ENCODE assay signal across 11 cellular contexts in the genomic region with DNA sequence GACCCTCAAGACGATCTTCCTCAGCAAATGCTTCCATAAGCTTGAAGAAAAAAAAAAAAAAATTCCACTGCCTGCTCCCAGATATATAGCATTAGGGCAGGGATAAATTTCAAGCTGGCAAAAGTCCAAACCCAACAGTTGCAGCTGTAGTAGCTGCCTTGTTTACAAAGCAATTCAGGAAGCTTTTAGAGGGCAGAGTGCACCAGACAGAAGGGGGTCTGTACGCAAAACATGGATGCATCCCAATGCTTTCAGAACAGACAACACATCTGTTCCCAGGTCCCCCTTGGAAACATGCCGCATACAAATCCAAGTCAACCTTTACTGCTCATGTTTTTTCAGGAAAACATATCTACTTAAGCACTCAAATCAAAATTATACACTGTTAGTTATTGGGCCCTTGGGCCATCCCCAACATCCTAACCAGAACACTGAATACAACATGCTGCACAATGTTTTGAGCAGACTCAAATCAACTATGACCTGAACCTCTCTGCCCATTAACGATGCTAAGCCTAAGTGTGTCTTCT.
DNase-seq lines count a peak whose midpoint lies in the region; ATAC-seq and TF ChIP-seq lines count a peak whose summit lies in the region.
"Had no signal": no experiment of that assay in that cellular context is flagged by ENCODE, and none has a peak within 500 bp of the region (broad histone marks: within the 10 kb centered on the region; RNA-seq: fewer than 3 reads in every experiment).

No MANE protein-coding gene starts in this region.

- POLR2A ChIA-PET in activated CD4-positive, alpha-beta memory T cell treated with anti-CD3 and anti-CD28 coated beads for 36 hours (lab: Charles Lee) = no interaction called here

- H3K27ac Mint-ChIP-seq in activated CD4-positive, alpha-beta memory T cell treated with anti-CD3 and anti-CD28 coated beads for 36 hours = no peak overlapping the region
- H3K27ac Mint-ChIP-seq: activated naive CD4-positive, alpha-beta T cell treated with anti-CD3 and anti-CD28 coated beads, Interleukin-2, amount 10 ng/mL, durations not matched to agents 7 days and 5 days had no signal

- H3K36me3 Mint-ChIP-seq in activated CD4-positive, alpha-beta memory T cell treated with anti-CD3 and anti-CD28 coated beads for 36 hours = no peaks in the 10 kb centered on the region
- H3K36me3 Mint-ChIP-seq: activated naive CD4-positive, alpha-beta T cell treated with anti-CD3 and anti-CD28 coated beads, Interleukin-2, amount 10 ng/mL, durations not matched to agents 7 days and 5 days had no signal

- CTCF ChIA-PET in activated CD4-positive, alpha-beta memory T cell treated with anti-CD3 and anti-CD28 coated beads for 36 hours (lab: Charles Lee) = no interaction called here

- ATAC-seq in HG03175 (IDR thresholded peaks at IDR 0.05; ENCODE audit: unreplicated experiment) (no peak), GM21390 (IDR thresholded peaks at IDR 0.05; ENCODE audit: unreplicated experiment) (no peak)

- no peak overlapping the region for H3K4me3 Mint-ChIP-seq in activated CD4-positive, alpha-beta memory T cell treated with anti-CD3 and anti-CD28 coated beads for 36 hours
- H3K4me3 Mint-ChIP-seq: activated naive CD4-positive, alpha-beta T cell treated with anti-CD3 and anti-CD28 coated beads, Interleukin-2, amount 10 ng/mL, durations not matched to agents 7 days and 5 days had no signal

- DNase-seq in DMS53 treated with DMSO at 0.1 percent for 48 hours (lab: John Stamatoyannopoulos, UW; ENCODE audit: unreplicated experiment) (peak; percentile 92), NCI-H187 (lab: John Stamatoyannopoulos, UW) (peak; percentile 83), medulla oblongata (ENCODE audit: extremely low spot score) (peak; percentile 48)
- no peak for DNase-seq in activated CD4-positive, alpha-beta memory T cell treated with anti-CD3 and anti-CD28 coated beads for 36 hours
- no peak for DNase-seq in activated CD4-positive, alpha-beta T cell treated with anti-CD3 and anti-CD28 coated beads for 4 hours
- DNase-seq: activated CD4-positive, alpha-beta T cell treated with anti-CD3 and anti-CD28 coated beads for 1 hour; activated naive CD4-positive, alpha-beta T cell treated with anti-CD3 and anti-CD28 coated beads, Interleukin-2, amount 10 ng/mL, durations not matched to agents 7 days and 5 days; Peyer's patch had no signal

- H3K27me3 Mint-ChIP-seq in activated CD4-positive, alpha-beta memory T cell treated with anti-CD3 and anti-CD28 coated beads for 36 hours = no peaks in the 10 kb centered on the region
- H3K27me3 Mint-ChIP-seq: activated naive CD4-positive, alpha-beta T cell treated with anti-CD3 and anti-CD28 coated beads, Interleukin-2, amount 10 ng/mL, durations not matched to agents 7 days and 5 days had no signal

- no peaks in the 10 kb centered on the region for H3K4me1 Mint-ChIP-seq in activated CD4-positive, alpha-beta memory T cell treated with anti-CD3 and anti-CD28 coated beads for 36 hours (ENCODE audit: low read depth)
- H3K4me1 Mint-ChIP-seq: activated naive CD4-positive, alpha-beta T cell treated with anti-CD3 and anti-CD28 coated beads, Interleukin-2, amount 10 ng/mL, durations not matched to agents 7 days and 5 days had no signal

- no peaks in the 10 kb centered on the region for H3K9me3 Mint-ChIP-seq in activated CD4-positive, alpha-beta memory T cell treated with anti-CD3 and anti-CD28 coated beads for 36 hours
- H3K9me3 Mint-ChIP-seq: activated naive CD4-positive, alpha-beta T cell treated with anti-CD3 and anti-CD28 coated beads, Interleukin-2, amount 10 ng/mL, durations not matched to agents 7 days and 5 days had no signal

- intact Hi-C loops in activated CD4-positive, alpha-beta memory T cell treated with anti-CD3 and anti-CD28 coated beads for 36 hours (cut with micrococcal nuclease) = no loop called here

TF ChIP-seq in PFSK-1, 5 proteins besides CTCF, POLR2A, EP300 and RAD21:
- peak; percentile 79; the same call in 1 of the 2 replicates for TF ChIP-seq SIN3A (IDR thresholded peaks at IDR 0.05; ENCODE audit: borderline replicate concordance, insufficient read depth, low read length)
- no peak for TF ChIP-seq REST (IDR thresholded peaks at IDR 0.05; ENCODE audit: insufficient read depth in 1 of 2, low read depth in 2 of 2, low read length in 2 of 2)
- TF ChIP-seq POLR2AphosphoS5 (IDR thresholded peaks at IDR 0.05; ENCODE audit: low read depth, low read length) = no peak
- no peak for TF ChIP-seq FOXP2 (optimal IDR thresholded peaks at IDR 0.05; ENCODE audit: borderline replicate concordance, extremely low read depth, extremely low read length, insufficient read depth)
- TF ChIP-seq TAF1 (IDR thresholded peaks at IDR 0.05; ENCODE audit: borderline replicate concordance, insufficient read depth, low read length) = no peak

Comparison
In these comparisons a context has a peak if more than half of its experiments do, and no peak if none do; other contexts are left out.
1. DNase-seq: peak in DMS53 treated with DMSO at 0.1 percent for 48 hours (single experiment), NCI-H187 (2 of 2) and medulla oblongata (single experiment); none in activated CD4-positive, alpha-beta memory T cell treated with anti-CD3 and anti-CD28 coated beads for 36 hours (single experiment) and activated CD4-positive, alpha-beta T cell treated with anti-CD3 and anti-CD28 coated beads for 4 hours (0 of 2).